Comparison of ENCODE assay signal across 9 cellular contexts in the genomic region with DNA sequence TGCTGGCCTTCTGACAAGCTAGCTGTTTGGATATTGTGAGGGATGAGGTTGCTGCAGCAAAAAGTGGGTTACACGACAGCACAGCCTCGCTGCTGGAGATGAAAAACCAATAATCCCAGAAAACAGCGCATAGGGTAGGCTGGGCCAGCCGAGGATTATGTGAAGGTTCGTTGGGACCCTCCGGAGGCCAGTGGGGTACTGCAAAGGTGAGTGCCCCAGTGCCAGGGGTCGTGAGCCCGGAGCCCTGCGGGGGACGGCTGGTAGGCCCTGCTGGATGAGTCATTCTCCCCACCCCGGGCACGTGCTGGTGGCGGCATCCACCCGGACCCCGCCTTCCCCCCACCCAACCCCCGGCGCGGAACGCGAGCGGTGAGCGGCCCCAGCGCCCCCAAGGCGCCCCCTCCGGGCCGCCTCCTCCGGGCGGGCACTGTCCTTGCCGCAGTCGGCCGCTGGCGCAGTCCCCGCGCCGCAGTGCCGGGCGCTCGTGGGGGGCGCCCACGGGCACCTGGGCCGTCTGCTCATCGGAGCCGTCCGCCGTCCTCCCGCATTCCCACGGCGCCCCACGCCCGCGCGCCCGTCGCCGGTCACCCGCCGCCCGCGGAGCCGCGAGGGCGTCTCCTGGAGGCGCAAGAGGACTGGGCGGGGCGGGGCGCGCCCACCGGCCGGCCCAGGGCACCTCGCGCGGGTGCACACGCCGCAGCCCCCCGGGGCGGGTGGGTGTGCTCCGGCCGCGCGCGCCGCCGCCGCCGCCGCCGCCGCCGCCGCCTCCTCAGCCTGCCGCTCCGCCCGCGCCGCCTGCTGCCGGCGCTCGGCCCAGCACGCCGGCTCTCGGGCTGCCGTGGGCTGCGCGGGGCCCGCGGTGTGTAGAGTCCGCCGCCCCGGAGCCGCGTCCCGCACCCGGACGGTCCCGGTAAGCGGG. TPM values are rescaled to one million over a fixed set of nuclear protein-coding genes. Genes with fewer than 3 reads are reported as not detected.
DNase-seq lines count a peak whose midpoint lies in the region; ATAC-seq, FAIRE-seq and TF ChIP-seq lines count a peak whose summit lies in the region.
"Had no signal": no experiment of that assay in that cellular context is flagged by ENCODE, and none has a peak within 500 bp of the region (broad histone marks: within the 10 kb centered on the region; RNA-seq: fewer than 3 reads in every experiment).

A gene (plus strand): TSS at position 794 of the 919 bp plus-strand sequence. CDS start 13,014 bp downstream, outside the sequence.

- no TSS peak for BruUV-seq in K562 (replicated peaks; lab: Mats Ljungman, UMichigan)

- TF ChIP-seq POLR2A in K562 (conservative IDR thresholded peaks at IDR 0.05), result no peak

- no peak for FAIRE-seq in K562 (lab: Jason Lieb, UNC)

- 19% methylated on average over 6 of the region's 116 CpGs for WGBS in K562 (ENCODE audit: insufficient coverage, low coverage, missing lambda C conversion rate)

- POLR2A ChIA-PET in K562 (lab: Yijun Ruan, JAX), result no interaction called here

- H3K36me3 ChIP-seq in K562 (ENCODE audit: control insufficient read depth, insufficient read depth, low read length) (no peaks in the 10 kb centered on the region), kidney epithelial cell (ENCODE audit: control insufficient read depth, insufficient read depth, low read length) (no peaks in the 10 kb centered on the region)

- H3K4me1 ChIP-seq in K562 (replicated peaks in 1 of 2; ENCODE audit: control insufficient read depth in 2 of 2, insufficient read depth in 2 of 2, low read length in 2 of 2), result peaks cover 0 to 12% of the 10 kb centered on the region in 2 experiments; a peak in 2 of 5 replicates

- TF ChIP-seq EP300 in K562 (IDR thresholded peaks at IDR 0.05; ENCODE audit: low read length), result no peak

- no peaks in the 10 kb centered on the region for H3K9me3 ChIP-seq in K562 (replicated peaks; ENCODE audit: control insufficient read depth, insufficient read depth, low read depth, low read length)

- no peak within 1 kb of the TSS for H2AFZ ChIP-seq in K562 (ENCODE audit: low read depth, low read length)

- TF ChIP-seq RAD21 in K562 (CRISPR knock-in tag; conservative IDR thresholded peaks at IDR 0.05 in 1 of 2, IDR thresholded peaks at IDR 0.05 in 1 of 2), result no peak

- CTCF ChIA-PET in K562 (lab: Yijun Ruan, JAX; ENCODE audit: low intra/inter-chr PET ratio), result no interaction called here

- H3K27ac ChIP-seq in K562 (ENCODE audit: extremely low read depth, low read depth, low read length), result no peak within 1 kb of the TSS

- H3K27me3 ChIP-seq in K562 (ENCODE audit: control insufficient read depth in 2 of 2, insufficient read depth in 2 of 2, low read length in 2 of 2), result peaks cover 15 to 20% of the 10 kb centered on the region in 2 experiments; a peak in 3 of 5 replicates
- H3K27me3 ChIP-seq in kidney epithelial cell (ENCODE audit: control insufficient read depth, insufficient read depth, low read length), result peaks cover 33% of the 10 kb centered on the region

- in situ Hi-C loops in K562 (cut with MboI), result no loop called here

- peak within 1 kb of the TSS in 1 of 2 experiments; percentile 45; a peak in 2 of 4 replicates for H3K9ac ChIP-seq in K562 (ENCODE audit: insufficient read depth in 1 of 2, low read depth in 2 of 2, low read length in 2 of 2)

- H3K4me3 ChIP-seq in K562 (peak within 1 kb of the TSS; percentile 19; the same call in 1 of the 2 replicates), kidney epithelial cell (ENCODE audit: low read depth, low read length) (peak within 1 kb of the TSS; percentile 20)

- H4K20me1 ChIP-seq in K562 (replicated peaks; ENCODE audit: control insufficient read depth, insufficient read depth, low read length), result no peaks in the 10 kb centered on the region; the same call in 1 of the 2 replicates

- no peaks in the 10 kb centered on the region for H3K79me2 ChIP-seq in K562 (ENCODE audit: control insufficient read depth, insufficient read depth, low read length)

- TF ChIP-seq CTCF in K562 (IDR thresholded peaks at IDR 0.05 in 2 of 3, conservative IDR thresholded peaks at IDR 0.05 in 1 of 3; ENCODE audit: insufficient read depth in 2 of 3, low read depth in 1 of 3, low read length in 3 of 3) (0 out of 6 replicates have a peak, but pooled peaks of 1 of the 3 experiments have one; percentile 2), kidney epithelial cell (IDR thresholded peaks at IDR 0.05; ENCODE audit: insufficient read depth, low read length, poor library complexity, severe bottlenecking) (no peak)

- ATAC-seq in K562, result peak; percentile 90
- ATAC-seq in HG03135 (IDR thresholded peaks at IDR 0.05; ENCODE audit: unreplicated experiment), result no peak
- ATAC-seq in HG02623 (IDR thresholded peaks at IDR 0.05; ENCODE audit: unreplicated experiment), result no peak

- intact Hi-C loops in K562 (cut with micrococcal nuclease), result no loop called here

- DNase-seq in EH (ENCODE audit: low read depth) (peak; percentile 15), NCI-H69 (lab: John Stamatoyannopoulos, UW) (peak; percentile 63), K562 (ENCODE audit: extremely low read depth in 1 of 4, low spot score in 3 of 4) (peak; percentile 11 to 54 (median 30)), kidney epithelial cell (ENCODE audit: low read depth) (no peak), NCI-H446 treated with DMSO at 0.1 percent for 48 hours (lab: John Stamatoyannopoulos, UW) (no peak)
- peak; percentile 39 for DNase-seq in stimulated activated CD8-positive, alpha-beta memory T cell treated with anti-CD3 and anti-CD28 coated beads, Interleukin-12 subunit alpha, Interleukin-12 subunit beta, amount 100 ng/mL, for 4 hours (ENCODE audit: low read depth)

- no peak within 1 kb of the TSS for H3K4me2 ChIP-seq in K562 (ENCODE audit: insufficient read depth, low read length)

- H3K9me1 ChIP-seq in K562 (ENCODE audit: control insufficient read depth, insufficient read depth, low read length), result no peaks in the 10 kb centered on the region

TF ChIP-seq in K562, 482 proteins besides CTCF, POLR2A, EP300 and RAD21:
- TF ChIP-seq, protein P1, sequence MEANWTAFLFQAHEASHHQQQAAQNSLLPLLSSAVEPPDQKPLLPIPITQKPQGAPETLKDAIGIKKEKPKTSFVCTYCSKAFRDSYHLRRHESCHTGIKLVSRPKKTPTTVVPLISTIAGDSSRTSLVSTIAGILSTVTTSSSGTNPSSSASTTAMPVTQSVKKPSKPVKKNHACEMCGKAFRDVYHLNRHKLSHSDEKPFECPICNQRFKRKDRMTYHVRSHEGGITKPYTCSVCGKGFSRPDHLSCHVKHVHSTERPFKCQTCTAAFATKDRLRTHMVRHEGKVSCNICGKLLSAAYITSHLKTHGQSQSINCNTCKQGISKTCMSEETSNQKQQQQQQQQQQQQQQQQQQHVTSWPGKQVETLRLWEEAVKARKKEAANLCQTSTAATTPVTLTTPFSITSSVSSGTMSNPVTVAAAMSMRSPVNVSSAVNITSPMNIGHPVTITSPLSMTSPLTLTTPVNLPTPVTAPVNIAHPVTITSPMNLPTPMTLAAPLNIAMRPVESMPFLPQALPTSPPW (CRISPR knock-in tag; IDR thresholded peaks at IDR 0.05), result 0 out of 2 replicates have a peak, but pooled peaks have one; percentile 17
- TF ChIP-seq ZBTB7A (IDR thresholded peaks at IDR 0.05; ENCODE audit: borderline replicate concordance, control insufficient read depth, low read depth, low read length) (0 out of 2 replicates have a peak, but pooled peaks have one; percentile 32), ZNF12 (CRISPR knock-in tag; IDR thresholded peaks at IDR 0.05) (no peak)

RNA-seq across cellular contexts. Expression of the gene that starts here (rescaled TPM):
- total RNA-seq in K562 (2011; cell fraction: chromatin; rRNA removed; ENCODE audit: low replicate concordance), result not detected in 2 replicates
- not detected in 2 replicates for total RNA-seq in K562 (2011; cell fraction: nucleolus; rRNA removed)
- total RNA-seq in K562 (2011; cell fraction: nucleoplasm; rRNA removed), result not detected in 2 replicates
- total RNA-seq in K562 (2014; rRNA removed) (not detected in 2 replicates), K562 (2014; rRNA removed; fragmentation: Illumina TruSeq; extraction: Trizol) (not detected in 2 replicates), K562 (2015; rRNA removed; fragmentation: Illumina TruSeq; extraction: Trizol) (not detected in 2 replicates), K562 (2021) (not detected in 2 replicates), kidney epithelial cell (0.07 and 0.58 TPM in 2 replicates)
- polyA plus RNA-seq in K562 (2011; rRNA removed) (0.01 TPM in 2 replicates), K562 (2014; fragmentation: Illumina TruSeq; extraction: Trizol) (not detected in 2 replicates), K562 (2014; fragmentation: Nextera tagmentation; extraction: Ambion mirVana) (not detected), K562 (2014; rRNA removed) (0.01 TPM in 1 of 2 replicates, not detected in the other)
- not detected in 2 replicates for polyA plus RNA-seq in K562 (2011; cell fraction: cytosol; rRNA removed)
- 0.01 TPM in 1 of 2 replicates, not detected in the other for polyA plus RNA-seq in K562 (2011; cell fraction: nucleus; rRNA removed)
- polyA plus RNA-seq in K562 (2012), result 0.03 TPM in 1 of 2 replicates, not detected in the other
- polyA minus RNA-seq in K562 (2011; rRNA and poly(A)+ RNA removed), result not detected in 2 replicates
- not detected in 2 replicates for polyA minus RNA-seq in K562 (2011; cell fraction: cytosol; rRNA and poly(A)+ RNA removed)
- polyA minus RNA-seq in K562 (2011; cell fraction: nucleus; rRNA and poly(A)+ RNA removed), result not detected in 2 replicates
- total RNA-seq: M059J had no signal

Comparison
In these comparisons a context has a peak if more than half of its experiments do, and no peak if none do; other contexts are left out.
1. Peak in DNase-seq, ATAC-seq and H3K4me3 ChIP-seq in K562; RNA of the gene not detected or under 1 TPM.
2. DNase-seq: peak in EH (single experiment), NCI-H69 (single experiment) and stimulated activated CD8-positive, alpha-beta memory T cell treated with anti-CD3 and anti-CD28 coated beads, Interleukin-12 subunit alpha, Interleukin-12 subunit beta, amount 100 ng/mL, for 4 hours (single experiment); none in kidney epithelial cell (single experiment) and NCI-H446 treated with DMSO at 0.1 percent for 48 hours (single experiment).